ENCODE assay signal across 8 cellular contexts in the genomic region with DNA sequence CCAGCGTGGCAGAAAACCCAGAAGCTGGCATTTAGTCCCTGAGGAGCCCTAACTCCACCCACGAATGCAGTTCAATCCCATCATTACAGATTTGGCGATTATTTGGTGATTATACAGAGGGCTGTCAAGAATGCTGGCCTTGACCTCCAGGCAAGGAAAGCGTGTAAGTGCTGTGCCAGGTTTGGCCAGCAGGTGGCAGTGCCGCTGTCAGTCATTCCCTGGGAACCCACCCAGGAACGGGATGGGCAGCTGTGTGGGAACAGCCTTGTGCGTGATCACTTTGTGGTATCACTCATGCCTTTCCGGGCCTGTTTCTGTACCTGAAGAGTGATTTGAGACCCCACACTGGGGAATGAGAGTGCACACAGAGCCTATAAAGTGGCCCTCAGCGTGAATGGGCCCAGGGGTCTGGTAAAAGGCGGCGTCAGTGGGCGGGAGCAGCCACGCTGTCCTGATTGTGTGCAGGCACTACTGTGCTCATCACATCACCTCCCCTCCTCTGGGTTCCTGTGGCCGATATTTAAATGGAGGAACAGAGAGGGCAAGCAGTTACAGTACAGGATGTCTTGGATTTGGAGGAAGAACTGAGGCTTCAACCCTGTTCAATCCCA.
A peak's percentile ranks its signal among the peaks of the same experiment; 100 is the strongest.
DNase-seq lines count a peak whose midpoint lies in the region; ATAC-seq and TF ChIP-seq lines count a peak whose summit lies in the region.

No MANE protein-coding gene starts in this region.

- H3K27ac Mint-ChIP-seq in activated CD8-positive, alpha-beta T cell treated with anti-CD3 and anti-CD28 coated beads, Interleukin-2, amount 10 ng/mL, durations not matched to agents 7 days and 5 days: no peak overlapping the region
- H3K27ac Mint-ChIP-seq in mesothelial cell of epicardium: no peak overlapping the region

- H3K9me2 ChIP-seq in MM.1S (replicated peaks; ENCODE audit: insufficient read depth, low read length): no peaks in the 10 kb centered on the region

- no peaks in the 10 kb centered on the region for H3F3A ChIP-seq in MM.1S (ENCODE audit: insufficient read depth, low read length)

- no peaks in the 10 kb centered on the region for H3K27me3 ChIP-seq in MM.1S (replicated peaks; ENCODE audit: insufficient read depth, low read length)

- no peak for DNase-seq in GM12864 (ENCODE audit: low read depth)
- peak; percentile 46 for DNase-seq in MM.1S
- DNase-seq in activated CD8-positive, alpha-beta T cell treated with anti-CD3 and anti-CD28 coated beads, Interleukin-2, amount 10 ng/mL, durations not matched to agents 7 days and 5 days: peak; percentile 65
- DNase-seq in effector CD8-positive, alpha-beta T cell (lab: John Stamatoyannopoulos, UW): peak; percentile 40
- peak in 1 of 2 experiments; percentile 82 for DNase-seq in mesothelial cell of epicardium (ENCODE audit: low spot score in 2 of 2, unreplicated experiment in 2 of 2)
- DNase-seq in stimulated activated CD8-positive, alpha-beta memory T cell treated with anti-CD3 and anti-CD28 coated beads, Interleukin-7, amount 100 ng/mL, for 24 hours (ENCODE audit: low read depth): peak; percentile 53

- no peak overlapping the region for H3K27ac ChIP-seq in MM.1S (ENCODE audit: low read length)

- H4K20me1 ChIP-seq in MM.1S (ENCODE audit: insufficient read depth, low read length): no peaks in the 10 kb centered on the region

- no peak overlapping the region for H3K9ac ChIP-seq in MM.1S (ENCODE audit: low read length)

- H3K36me3 ChIP-seq in MM.1S (replicated peaks; ENCODE audit: insufficient read depth, low read length): no peaks in the 10 kb centered on the region

- TF ChIP-seq CTCF in GM12864 (IDR thresholded peaks at IDR 0.05; ENCODE audit: low read depth, low read length, missing control alignments) (peak; percentile 98), MM.1S (IDR thresholded peaks at IDR 0.05; ENCODE audit: low read length) (peak; percentile 99), mesothelial cell of epicardium (IDR thresholded peaks at IDR 0.05; ENCODE audit: unreplicated experiment) (peak; percentile 98)

- no peak for ATAC-seq in activated CD8-positive, alpha-beta T cell treated with anti-CD3 and anti-CD28 coated beads, Interleukin-2, amount 10 ng/mL, durations not matched to agents 7 days and 5 days
- ATAC-seq in GM21360 (IDR thresholded peaks at IDR 0.05; ENCODE audit: unreplicated experiment) (no peak), GM21529 (IDR thresholded peaks at IDR 0.05; ENCODE audit: unreplicated experiment) (no peak)

- H3K4me2 ChIP-seq in MM.1S (ENCODE audit: low read depth, low read length): no peak overlapping the region

- CTCF ChIA-PET in activated CD8-positive, alpha-beta T cell treated with anti-CD3 and anti-CD28 coated beads, Interleukin-2, amount 10 ng/mL, durations not matched to agents 7 days and 5 days (lab: Charles Lee): interaction anchor here (1.0 to 2.4 kb wide), 8 partner anchors 8 to 220 kb away, joined by 3 to 13 read pairs (median 4); no protein-coding TSS in a partner anchor

- peaks cover 2% of the 10 kb centered on the region for H3K27me3 Mint-ChIP-seq in activated CD8-positive, alpha-beta T cell treated with anti-CD3 and anti-CD28 coated beads, Interleukin-2, amount 10 ng/mL, durations not matched to agents 7 days and 5 days (ENCODE audit: low read depth)
- H3K27me3 Mint-ChIP-seq in mesothelial cell of epicardium (ENCODE audit: low read depth): no peaks in the 10 kb centered on the region

- H3K4me1 Mint-ChIP-seq in activated CD8-positive, alpha-beta T cell treated with anti-CD3 and anti-CD28 coated beads, Interleukin-2, amount 10 ng/mL, durations not matched to agents 7 days and 5 days (ENCODE audit: low read depth): no peaks in the 10 kb centered on the region
- no peaks in the 10 kb centered on the region for H3K4me1 Mint-ChIP-seq in mesothelial cell of epicardium

- no peak overlapping the region for H3K4me3 Mint-ChIP-seq in activated CD8-positive, alpha-beta T cell treated with anti-CD3 and anti-CD28 coated beads, Interleukin-2, amount 10 ng/mL, durations not matched to agents 7 days and 5 days
- H3K4me3 Mint-ChIP-seq in mesothelial cell of epicardium: no peak overlapping the region

- POLR2A ChIA-PET in activated CD8-positive, alpha-beta T cell treated with anti-CD3 and anti-CD28 coated beads, Interleukin-2, amount 10 ng/mL, durations not matched to agents 7 days and 5 days (lab: Charles Lee): no interaction called here

- no peaks in the 10 kb centered on the region for H3K4me1 ChIP-seq in MM.1S (ENCODE audit: low read length)

- no peak overlapping the region for H3K4me3 ChIP-seq in GM12864 (ENCODE audit: low read depth, low read length)
- no peak overlapping the region for H3K4me3 ChIP-seq in MM.1S (ENCODE audit: low read length)

- no peaks in the 10 kb centered on the region for H3K9me3 ChIP-seq in MM.1S (replicated peaks; ENCODE audit: insufficient read depth, low read length)

- H3K79me2 ChIP-seq in MM.1S (ENCODE audit: low read length): no peaks in the 10 kb centered on the region

- H3K36me3 Mint-ChIP-seq in activated CD8-positive, alpha-beta T cell treated with anti-CD3 and anti-CD28 coated beads, Interleukin-2, amount 10 ng/mL, durations not matched to agents 7 days and 5 days (ENCODE audit: low read depth): no peaks in the 10 kb centered on the region
- peaks cover 22% of the 10 kb centered on the region for H3K36me3 Mint-ChIP-seq in mesothelial cell of epicardium

- H3K9me3 Mint-ChIP-seq in activated CD8-positive, alpha-beta T cell treated with anti-CD3 and anti-CD28 coated beads, Interleukin-2, amount 10 ng/mL, durations not matched to agents 7 days and 5 days (ENCODE audit: insufficient read depth): no peaks in the 10 kb centered on the region
- H3K9me3 Mint-ChIP-seq in mesothelial cell of epicardium: no peaks in the 10 kb centered on the region

- H2AFZ ChIP-seq in MM.1S (ENCODE audit: low read length): no peak overlapping the region
